In the genomic region with DNA sequence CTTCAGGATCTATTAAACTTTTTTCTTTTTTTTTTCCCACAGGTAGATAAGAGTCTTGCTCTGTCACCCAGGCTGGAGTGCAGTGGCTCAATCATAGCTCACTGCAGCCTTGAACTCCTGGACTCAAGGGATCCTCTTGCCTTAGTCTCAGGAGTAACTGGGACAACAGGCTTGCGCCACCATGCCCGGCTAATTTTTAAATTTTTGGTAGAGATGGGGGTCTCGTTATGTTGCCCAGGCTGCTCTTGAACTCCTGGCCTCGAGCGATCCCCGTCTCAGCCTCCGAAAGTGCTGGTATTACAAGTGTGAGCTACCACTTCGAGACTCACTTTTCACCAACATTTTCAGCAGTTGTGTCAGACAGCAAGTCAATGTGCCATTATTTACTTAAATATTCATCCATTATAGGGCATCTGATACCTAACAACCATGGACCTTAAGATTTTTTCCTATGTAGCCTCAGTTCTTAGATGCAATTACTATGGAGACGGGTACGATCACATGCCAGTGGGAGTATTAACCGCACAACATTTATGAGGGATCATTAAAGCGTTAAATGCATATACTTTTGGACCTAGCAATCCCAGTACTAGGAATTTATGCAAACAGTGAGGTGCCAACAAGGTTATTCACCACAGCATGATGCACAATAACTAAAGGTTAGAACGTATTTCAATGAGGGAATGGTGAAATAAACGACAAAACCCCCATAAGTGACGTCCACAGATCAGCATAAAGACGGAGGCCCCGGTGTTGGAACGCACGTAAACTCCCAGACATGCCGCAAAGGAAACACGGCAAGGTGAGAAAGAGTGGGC, we compare ENCODE assay signal across 6 cellular contexts. TPM values are rescaled to one million over a fixed set of nuclear protein-coding genes. Genes with fewer than 3 reads are reported as not detected.
A peak's percentile ranks its signal among the peaks of the same experiment; 100 is the strongest.
DNase-seq lines count a peak whose midpoint lies in the region; ATAC-seq and TF ChIP-seq lines count a peak whose summit lies in the region.

No MANE protein-coding gene starts in this region.

- WGBS in esophagus, 2 donors: 29 to 32% methylated on average over 21 of the region's 21 CpGs
- WGBS in spleen, 5 donors: 33 to 36% (median 35%) methylated on average over 21 of the region's 21 CpGs

- ATAC-seq in GM19438 (IDR thresholded peaks at IDR 0.05; ENCODE audit: low read depth, unreplicated experiment) (peak; percentile 15), GM19452 (IDR thresholded peaks at IDR 0.05; ENCODE audit: unreplicated experiment) (no peak)

- intact Hi-C loops in spleen (cut with DNase I; ENCODE audit: low total_unique reads): no loop called here

- TF ChIP-seq CTCF in spleen (IDR thresholded peaks at IDR 0.05 in 8 of 11, conservative IDR thresholded peaks at IDR 0.05 in 3 of 11): no peak

- H3K27me3 ChIP-seq in esophagus (ENCODE audit: control insufficient read depth in 1 of 2, insufficient read depth in 2 of 2, low read length in 2 of 2) (no peaks in the 10 kb centered on the region), spleen (replicated peaks in 1 of 7) (no peaks in the 10 kb centered on the region)

- H3K27ac ChIP-seq in esophagus (ENCODE audit: low read depth in 2 of 2, low read length in 1 of 2): peak overlapping the region; percentile 81 to 95
- peak overlapping the region; percentile 85 to 99 (median 97) for H3K27ac ChIP-seq in spleen

- peak overlapping the region; percentile 76 to 99 for H3K4me3 ChIP-seq in esophagus (ENCODE audit: low read depth in 1 of 2, low read length in 2 of 2)
- peak overlapping the region; percentile 71 to 99 (median 92) for H3K4me3 ChIP-seq in spleen

- peaks cover 0 to 3% of the 10 kb centered on the region in 2 donors for H3K36me3 ChIP-seq in esophagus (ENCODE audit: control insufficient read depth in 2 of 2, insufficient read depth in 2 of 2, low read length in 1 of 2)
- peaks cover 0 to 28% (median 11%) of the 10 kb centered on the region in 6 donors for H3K36me3 ChIP-seq in spleen

- H3K9me3 ChIP-seq in esophagus (ENCODE audit: control insufficient read depth in 2 of 2, insufficient read depth in 1 of 2, low read depth in 1 of 2, low read length in 1 of 2) (no peaks in the 10 kb centered on the region), spleen (no peaks in the 10 kb centered on the region)

- DNase-seq in RKO (ENCODE audit: low spot score): peak; percentile 25
- DNase-seq in spleen: no peak
- DNase-seq in T-helper 9 cell: no peak

- H3K4me1 ChIP-seq in esophagus (ENCODE audit: control insufficient read depth in 2 of 2, insufficient read depth in 2 of 2, low read length in 1 of 2) (no peaks in the 10 kb centered on the region), spleen (peaks cover 21 to 46% (median 38%) of the 10 kb centered on the region in 6 donors)

- TF ChIP-seq POLR2A in spleen (IDR thresholded peaks at IDR 0.05): no peak

RNA-seq across cellular contexts. Expression of a gene that starts 0.8 kb away (rescaled TPM):
- 10 to 100 TPM in 1 of 2 donors, 1 to 10 TPM in 1; 7.9 to 13.5 TPM for polyA plus RNA-seq in esophagus
- 10 to 100 TPM; 11.9 to 28.8 (median 16.6) TPM for total RNA-seq in spleen
- 10 to 100 TPM; 17.8 to 24.0 (median 22.0) TPM for polyA plus RNA-seq in spleen

RNA-seq across cellular contexts. Expression of a gene that starts 1.4 kb away (rescaled TPM):
- polyA plus RNA-seq in esophagus (10 to 100 TPM; 90.8 to 98.2 TPM), spleen (100 to 1,000 TPM; 165 to 229 (median 200) TPM)
- 100 to 1,000 TPM in 5 of 7 donors, 10 to 100 TPM in 2; 93.6 to 126 (median 101) TPM for total RNA-seq in spleen

RNA-seq across cellular contexts. Expression of a gene that starts 27.9 kb away (rescaled TPM):
- polyA plus RNA-seq in esophagus (10 to 100 TPM; 31.2 to 42.8 TPM), spleen (10 to 100 TPM; 38.6 to 59.2 (median 44.7) TPM)
- 100 to 1,000 TPM in 3 of 7 donors, 10 to 100 TPM in 4; 66.7 to 141 (median 88.3) TPM for total RNA-seq in spleen

RNA-seq across cellular contexts. Expression of a gene that starts 28.2 kb away (rescaled TPM):
- polyA plus RNA-seq in esophagus (10 to 100 TPM; 12.5 to 18.0 TPM), spleen (10 to 100 TPM; 16.2 to 29.9 (median 20.2) TPM)
- 10 to 100 TPM; 40.6 to 63.5 (median 51.4) TPM for total RNA-seq in spleen

RNA-seq across cellular contexts. Expression of a gene that starts 42.5 kb away (rescaled TPM):
- polyA plus RNA-seq in esophagus (not detected), spleen (not detected)
- not detected for total RNA-seq in spleen
